Comparison of ENCODE assay signal across 1 cellular context in the genomic region with DNA sequence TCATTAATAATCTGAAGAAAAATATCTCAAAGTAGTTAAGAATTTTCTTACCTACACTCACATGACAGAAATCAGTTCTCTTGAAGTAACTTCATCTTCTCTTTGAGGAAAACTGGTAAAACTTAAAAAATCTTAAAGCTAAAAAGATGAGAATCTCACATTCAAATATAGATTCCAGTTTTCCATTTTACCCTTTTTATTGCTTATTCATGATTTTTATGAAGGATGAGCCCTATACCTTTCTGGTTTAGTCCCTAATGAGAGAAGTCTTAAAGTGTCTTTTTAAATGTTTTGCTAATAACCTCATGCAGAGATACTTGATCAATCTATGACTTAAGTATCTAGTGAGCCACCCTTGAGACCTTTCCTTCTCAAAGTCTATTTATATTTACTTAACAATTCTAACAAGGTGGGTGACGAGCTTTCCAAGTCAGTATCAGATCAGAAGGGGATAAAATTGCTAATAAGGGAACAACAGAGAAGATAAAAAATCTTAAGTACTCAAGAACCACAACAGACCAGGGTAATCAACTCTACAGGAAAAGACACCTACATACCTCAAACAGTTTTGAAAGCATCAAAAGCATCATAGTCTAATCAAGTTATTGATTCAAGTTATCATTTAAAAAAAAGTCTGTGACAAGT.
TF ChIP-seq lines count a peak whose summit lies in the region.

No MANE protein-coding gene starts in this region.

TF ChIP-seq in K562, 482 proteins besides CTCF, POLR2A, EP300 and RAD21:
- TF ChIP-seq C11orf30 (IDR thresholded peaks at IDR 0.05; ENCODE audit: low read depth) (peak; percentile 59), ZNF263 (CRISPR knock-in tag; IDR thresholded peaks at IDR 0.05; ENCODE audit: borderline replicate concordance) (no peak), RBFOX2 (IDR thresholded peaks at IDR 0.05; ENCODE audit: low read depth, low read length) (peak; percentile 60), ZNF316 (IDR thresholded peaks at IDR 0.05) (peak; percentile 77), HNRNPL (IDR thresholded peaks at IDR 0.05; ENCODE audit: low read depth, low read length) (no peak), HDAC1 (IDR thresholded peaks at IDR 0.05) (no peak)
- TF ChIP-seq, protein P1, sequence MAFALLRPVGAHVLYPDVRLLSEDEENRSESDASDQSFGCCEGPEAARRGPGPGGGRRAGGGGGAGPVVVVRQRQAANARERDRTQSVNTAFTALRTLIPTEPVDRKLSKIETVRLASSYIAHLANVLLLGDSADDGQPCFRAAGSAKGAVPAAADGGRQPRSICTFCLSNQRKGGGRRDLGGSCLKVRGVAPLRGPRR (CRISPR knock-in tag; IDR thresholded peaks at IDR 0.05), result no peak
- TF ChIP-seq, protein P2, sequence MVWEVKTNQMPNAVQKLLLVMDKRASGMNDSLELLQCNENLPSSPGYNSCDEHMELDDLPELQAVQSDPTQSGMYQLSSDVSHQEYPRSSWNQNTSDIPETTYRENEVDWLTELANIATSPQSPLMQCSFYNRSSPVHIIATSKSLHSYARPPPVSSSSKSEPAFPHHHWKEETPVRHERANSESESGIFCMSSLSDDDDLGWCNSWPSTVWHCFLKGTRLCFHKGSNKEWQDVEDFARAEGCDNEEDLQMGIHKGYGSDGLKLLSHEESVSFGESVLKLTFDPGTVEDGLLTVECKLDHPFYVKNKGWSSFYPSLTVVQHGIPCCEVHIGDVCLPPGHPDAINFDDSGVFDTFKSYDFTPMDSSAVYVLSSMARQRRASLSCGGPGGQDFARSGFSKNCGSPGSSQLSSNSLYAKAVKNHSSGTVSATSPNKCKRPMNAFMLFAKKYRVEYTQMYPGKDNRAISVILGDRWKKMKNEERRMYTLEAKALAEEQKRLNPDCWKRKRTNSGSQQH (CRISPR knock-in tag; IDR thresholded peaks at IDR 0.05), result no peak
TF ChIP-seq in K562: peak in this region for 3.
